Comparison of ENCODE assay signal across 22 cellular contexts in the genomic region with DNA sequence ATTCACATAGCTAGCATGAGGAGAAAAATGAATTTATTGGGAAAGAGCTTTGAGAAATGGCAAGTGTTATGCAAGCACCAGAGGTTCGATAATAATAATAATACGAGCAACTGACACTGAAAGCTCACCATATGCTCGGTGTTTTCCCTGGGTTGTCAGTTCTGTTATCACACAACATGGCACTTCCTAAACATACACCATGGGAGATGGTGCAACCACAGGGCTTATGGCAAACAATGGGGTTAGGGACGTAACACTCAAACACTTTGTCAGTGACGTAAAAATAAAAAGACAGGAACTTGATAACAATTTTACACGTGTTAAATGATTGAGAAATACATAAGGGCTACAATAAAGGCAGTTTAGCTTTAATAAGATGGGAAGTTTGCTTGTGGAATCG. TPM values are rescaled to one million over a fixed set of nuclear protein-coding genes. Genes with fewer than 3 reads are reported as not detected.
DNase-seq lines count a peak whose midpoint lies in the region; ATAC-seq, FAIRE-seq and TF ChIP-seq lines count a peak whose summit lies in the region.
"Had no signal": no experiment of that assay in that cellular context is flagged by ENCODE, and none has a peak within 500 bp of the region (broad histone marks: within the 10 kb centered on the region; RNA-seq: fewer than 3 reads in every experiment).

No MANE protein-coding gene starts in this region.

- no peak for FAIRE-seq in HepG2 (lab: Jason Lieb, UNC)
- FAIRE-seq: bronchial epithelial cell, H1 had no signal

- no peaks in the 10 kb centered on the region for H3K36me3 ChIP-seq in HepG2 (replicated peaks in 1 of 2; ENCODE audit: control insufficient read depth in 1 of 2, insufficient read depth in 2 of 2, low read length in 2 of 2)
- H3K36me3 ChIP-seq in right lobe of liver = no peaks in the 10 kb centered on the region
- H3K36me3 ChIP-seq: right atrium auricular region had no signal

- H3K79me2 ChIP-seq in HepG2 (ENCODE audit: insufficient read depth, low read length) = no peaks in the 10 kb centered on the region

- no peak for TF ChIP-seq POLR2A in HepG2 (IDR thresholded peaks at IDR 0.05; ENCODE audit: insufficient read depth in 1 of 2, low read depth in 2 of 2, low read length in 2 of 2)
- TF ChIP-seq POLR2A in right lobe of liver (IDR thresholded peaks at IDR 0.05) = no peak

- no peak overlapping the region for H2AFZ ChIP-seq in HepG2 (ENCODE audit: low read length)

- WGBS in HepG2 (ENCODE audit: low lambda C conversion rate) = 30% methylated on average over 7 of the region's 7 CpGs
- 28% methylated on average over 7 of the region's 7 CpGs for WGBS in right lobe of liver (ENCODE audit: insufficient coverage, low coverage, low lambda C conversion rate, missing lambda C conversion rate)

- DNase-seq in HepG2 (ENCODE audit: low spot score) (no peak), right lobe of liver (no peak), NCI-H2171 (lab: John Stamatoyannopoulos, UW) (peak; percentile 47), dermis microvascular lymphatic vessel endothelial cell (ENCODE audit: low read depth in 2 of 2) (peak; percentile 16 to 17), HCEC 1CT (no peak)
- DNase-seq: activated CD4-positive, alpha-beta memory T cell treated with anti-CD3 and anti-CD28 coated beads, Interleukin-2, amount 10 ng/mL, durations not matched to agents 7 days and 5 days; activated naive CD8-positive, alpha-beta T cell treated with anti-CD3 and anti-CD28 coated beads, Interleukin-2, amount 50 U/mL, for 24 hours; activated T-cell treated with anti-CD3 and anti-CD28 coated beads, Interleukin-2, amount 50 U/mL, for 72 hours; EL; foreskin melanocyte; left cardiac atrium; mucosa of descending colon; NCI-H1092; NCI-H82 had no signal

- CTCF ChIA-PET in HepG2 (lab: Yijun Ruan, JAX; ENCODE audit: low intra/inter-chr PET ratio, low total read pairs) = no interaction called here

- no peaks in the 10 kb centered on the region; a peak in 1 of 5 replicates for H3K27me3 ChIP-seq in HepG2 (ENCODE audit: control insufficient read depth in 1 of 2, insufficient read depth in 2 of 2, low read length in 2 of 2)
- H3K27me3 ChIP-seq in right lobe of liver = no peaks in the 10 kb centered on the region
- H3K27me3 ChIP-seq: right atrium auricular region had no signal

- TF ChIP-seq CTCF in HepG2 (CRISPR knock-in tag; IDR thresholded peaks at IDR 0.05) = no peak
- no peak for TF ChIP-seq CTCF in right lobe of liver (IDR thresholded peaks at IDR 0.05)

- intact Hi-C loops in HepG2 (cut with micrococcal nuclease; ENCODE audit: unreplicated experiment) = no loop called here
- intact Hi-C loops in right lobe of liver (cut with DNase I) = no loop called here

- H3K4me3 ChIP-seq in HepG2 (replicated peaks in 1 of 3; ENCODE audit: insufficient read depth in 1 of 3, low read depth in 2 of 3, low read length in 3 of 3) = no peak overlapping the region
- H3K4me3 ChIP-seq in right lobe of liver = no peak overlapping the region
- H3K4me3 ChIP-seq: mucosa of descending colon, right atrium auricular region had no signal

- no peak for TF ChIP-seq EP300 in HepG2 (IDR thresholded peaks at IDR 0.05; ENCODE audit: low read depth in 2 of 2, low read length in 2 of 2)
- no peak for TF ChIP-seq EP300 in HepG2 (CRISPR knock-in tag; IDR thresholded peaks at IDR 0.05; ENCODE audit: borderline replicate concordance)

- no peak overlapping the region for H3K4me2 ChIP-seq in HepG2 (ENCODE audit: low read depth, low read length)

- H3K9me3 ChIP-seq in HepG2 (ENCODE audit: low read length) (peaks cover 12% of the 10 kb centered on the region), right lobe of liver (no peaks in the 10 kb centered on the region)

- TF ChIP-seq RAD21 in HepG2 (CRISPR knock-in tag; IDR thresholded peaks at IDR 0.05) = no peak

- no peaks in the 10 kb centered on the region for H3K4me1 ChIP-seq in HepG2 (ENCODE audit: insufficient read depth, low read length)
- H3K4me1 ChIP-seq in right lobe of liver = no peaks in the 10 kb centered on the region
- H3K4me1 ChIP-seq: right atrium auricular region had no signal

- no peaks in the 10 kb centered on the region for H4K20me1 ChIP-seq in HepG2 (ENCODE audit: insufficient read depth, low read length)

- ATAC-seq in HepG2 (no peak), right lobe of liver (no peak), HG02763 (IDR thresholded peaks at IDR 0.05; ENCODE audit: unreplicated experiment) (no peak), GM18498 (IDR thresholded peaks at IDR 0.05; ENCODE audit: unreplicated experiment) (no peak), HG03108 (IDR thresholded peaks at IDR 0.05; ENCODE audit: unreplicated experiment) (no peak)
- ATAC-seq: activated naive CD8-positive, alpha-beta T cell treated with anti-CD3 and anti-CD28 coated beads, Interleukin-2, amount 50 U/mL, for 24 hours; activated T-cell treated with anti-CD3 and anti-CD28 coated beads, Interleukin-2, amount 50 U/mL, for 72 hours; left cardiac atrium; mucosa of descending colon had no signal

- in situ Hi-C loops in HepG2 (cut with HindIII; ENCODE audit: extremely low pct_ligation_motif_present, low pct_unique_long_range_greater_than_20kb) = loop anchor here (10.0 kb wide), 1 partner anchor 625 kb away; the partner anchor contains the start of genes EMC6 and TAX1BP3

- H3K9ac ChIP-seq in HepG2 (ENCODE audit: insufficient read depth, low read depth, low read length) = no peak overlapping the region

- POLR2A ChIA-PET in HepG2 (lab: Yijun Ruan, JAX) = no interaction called here

- H3K27ac ChIP-seq in HepG2 (ENCODE audit: extremely low read length, insufficient read depth, low read length) (no peak overlapping the region), right lobe of liver (no peak overlapping the region)
- H3K27ac ChIP-seq: right atrium auricular region, RWPE1, VCaP had no signal

- no TSS peak for BruUV-seq in HepG2 (replicated peaks; lab: Mats Ljungman, UMichigan)

TF ChIP-seq in HepG2, 621 proteins besides CTCF, POLR2A, EP300 and RAD21:
- TF ChIP-seq CREB1 (IDR thresholded peaks at IDR 0.05) (0 out of 2 replicates have a peak, but pooled peaks have one; percentile 2), CREB1 (CRISPR knock-in tag; IDR thresholded peaks at IDR 0.05) (no peak), NCOA5 (CRISPR knock-in tag; IDR thresholded peaks at IDR 0.05) (no peak), ZNF572 (CRISPR knock-in tag; IDR thresholded peaks at IDR 0.05) (no peak), ZEB1 (IDR thresholded peaks at IDR 0.05; ENCODE audit: insufficient replicate concordance, low read depth) (no peak), ZNF296 (CRISPR knock-in tag; conservative IDR thresholded peaks at IDR 0.05) (no peak), FOXK1 (CRISPR knock-in tag; IDR thresholded peaks at IDR 0.05; ENCODE audit: borderline replicate concordance, low read depth) (no peak)
- TF ChIP-seq, protein P1, sequence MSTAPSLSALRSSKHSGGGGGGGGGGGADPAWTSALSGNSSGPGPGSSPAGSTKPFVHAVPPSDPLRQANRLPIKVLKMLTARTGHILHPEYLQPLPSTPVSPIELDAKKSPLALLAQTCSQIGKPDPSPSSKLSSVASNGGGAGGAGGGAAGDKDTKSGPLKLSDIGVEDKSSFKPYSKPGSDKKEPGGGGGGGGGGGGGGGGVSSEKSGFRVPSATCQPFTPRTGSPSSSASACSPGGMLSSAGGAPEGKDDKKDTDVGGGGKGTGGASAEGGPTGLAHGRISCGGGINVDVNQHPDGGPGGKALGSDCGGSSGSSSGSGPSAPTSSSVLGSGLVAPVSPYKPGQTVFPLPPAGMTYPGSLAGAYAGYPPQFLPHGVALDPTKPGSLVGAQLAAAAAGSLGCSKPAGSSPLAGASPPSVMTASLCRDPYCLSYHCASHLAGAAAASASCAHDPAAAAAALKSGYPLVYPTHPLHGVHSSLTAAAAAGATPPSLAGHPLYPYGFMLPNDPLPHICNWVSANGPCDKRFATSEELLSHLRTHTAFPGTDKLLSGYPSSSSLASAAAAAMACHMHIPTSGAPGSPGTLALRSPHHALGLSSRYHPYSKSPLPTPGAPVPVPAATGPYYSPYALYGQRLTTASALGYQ (CRISPR knock-in tag; IDR thresholded peaks at IDR 0.05) = no peak

RNA-seq across cellular contexts. Expression of gene OR1D5, which starts 23.7 kb away (rescaled TPM):
- total RNA-seq in HepG2 (2016; rRNA removed; fragmentation: Illumina TruSeq; extraction: Trizol) = not detected in 2 replicates
- not detected in 2 replicates for total RNA-seq in HepG2 (2016; cell fraction: cytosol; rRNA removed; fragmentation: Illumina TruSeq; extraction: Trizol; ENCODE audit: low read depth)
- total RNA-seq in HepG2 (2016; cell fraction: insoluble cytoplasmic fraction; rRNA removed; fragmentation: Illumina TruSeq; extraction: Trizol) = not detected in 2 replicates
- total RNA-seq in HepG2 (2016; cell fraction: membrane; rRNA removed; fragmentation: Illumina TruSeq; extraction: Trizol) = not detected in 2 replicates
- total RNA-seq in HepG2 (2016; cell fraction: nucleus; rRNA removed; fragmentation: Illumina TruSeq; extraction: Trizol) = not detected in 2 replicates
- polyA plus RNA-seq in HepG2 (2011; rRNA removed) = not detected in 2 replicates
- not detected in 2 replicates for polyA plus RNA-seq in HepG2 (2011; cell fraction: cytosol; rRNA removed)
- polyA plus RNA-seq in HepG2 (2011; cell fraction: nucleus; rRNA removed) = not detected in 2 replicates
- polyA plus RNA-seq in HepG2 (2012) = not detected in 2 replicates
- polyA plus RNA-seq in HepG2 (2016; cell fraction: cytosol; fragmentation: Illumina TruSeq; extraction: Trizol; ENCODE audit: low read depth) = not detected in 2 replicates
- not detected in 2 replicates for polyA plus RNA-seq in HepG2 (2016; cell fraction: insoluble cytoplasmic fraction; fragmentation: Illumina TruSeq; extraction: Trizol; ENCODE audit: low read depth)
- not detected in 2 replicates for polyA plus RNA-seq in HepG2 (2016; cell fraction: membrane; fragmentation: Illumina TruSeq; extraction: Trizol; ENCODE audit: low read depth)
- not detected in 2 replicates for polyA plus RNA-seq in HepG2 (2016; cell fraction: nucleus; fragmentation: Illumina TruSeq; extraction: Trizol; ENCODE audit: insufficient read depth, low read depth)
- not detected in 2 replicates for polyA minus RNA-seq in HepG2 (2011; rRNA and poly(A)+ RNA removed; ENCODE audit: low replicate concordance)
- not detected in 2 replicates for polyA minus RNA-seq in HepG2 (2011; cell fraction: cytosol; rRNA and poly(A)+ RNA removed)
- not detected in 2 replicates for polyA minus RNA-seq in HepG2 (2011; cell fraction: nucleus; rRNA and poly(A)+ RNA removed)
- not detected for total RNA-seq in right lobe of liver
- not detected in 2 replicates for total RNA-seq in dermis microvascular lymphatic vessel endothelial cell
- total RNA-seq: activated CD4-positive, alpha-beta memory T cell treated with anti-CD3 and anti-CD28 coated beads, Interleukin-2, amount 10 ng/mL, durations not matched to agents 7 days and 5 days; activated T-cell treated with anti-CD3 and anti-CD28 coated beads, Interleukin-2, amount 50 U/mL, for 72 hours; bronchial epithelial cell; H1; left cardiac atrium; mucosa of descending colon; right atrium auricular region had no signal
- polyA plus RNA-seq: H1 had no signal

Comparison
In these comparisons a context has a peak if more than half of its experiments do, and no peak if none do; other contexts are left out.
1. DNase-seq: peak in NCI-H2171 (single experiment) and dermis microvascular lymphatic vessel endothelial cell (2 of 2); none in HepG2 (single experiment), right lobe of liver (0 of 3) and HCEC 1CT (single experiment).